1 cellular context compared by ENCODE assay signal in the genomic region with DNA sequence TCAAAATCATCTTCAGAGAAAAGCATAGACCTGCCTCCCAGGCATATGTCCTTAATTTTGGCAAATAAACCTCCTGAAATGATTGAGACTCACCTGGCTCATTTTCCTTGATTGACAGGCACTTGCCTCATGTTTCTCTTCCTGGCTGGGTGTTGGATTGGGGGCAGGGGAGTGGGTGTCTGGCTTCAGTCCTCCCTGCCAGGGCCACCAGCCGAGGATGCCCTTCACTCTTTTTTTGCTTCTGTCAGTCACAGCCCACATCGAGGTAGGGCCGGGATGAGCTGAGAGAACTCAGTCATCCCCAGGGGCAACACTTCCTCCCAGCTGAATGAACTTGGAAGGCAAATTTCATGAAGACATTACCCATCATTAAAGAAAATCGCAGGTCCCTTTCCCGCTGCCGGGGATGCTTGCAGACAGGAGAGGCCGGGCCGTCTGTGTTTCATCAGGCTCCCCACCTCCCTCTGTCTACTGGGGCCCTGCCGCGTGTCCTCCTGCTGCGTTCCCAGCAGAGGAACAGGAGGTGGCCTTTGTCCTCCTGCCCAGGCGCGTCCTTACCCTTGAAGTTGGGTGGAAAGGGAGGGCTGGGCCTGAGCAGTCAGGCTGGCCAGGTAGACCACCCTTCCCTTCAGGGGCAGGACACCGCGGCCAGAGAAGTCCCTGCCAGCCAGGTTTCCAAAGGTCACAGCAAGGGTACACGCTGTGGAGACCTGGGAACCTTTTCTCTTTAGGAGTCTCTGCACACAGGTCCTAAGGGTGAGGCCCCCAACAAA.
A peak's percentile ranks its signal among the peaks of the same experiment; 100 is the strongest.
TF ChIP-seq lines count a peak whose summit lies in the region.

No MANE protein-coding gene starts in this region.

TF ChIP-seq in HepG2, 621 proteins besides CTCF, POLR2A, EP300 and RAD21 (continued from another document and continues in another):
- TF ChIP-seq, protein P1, sequence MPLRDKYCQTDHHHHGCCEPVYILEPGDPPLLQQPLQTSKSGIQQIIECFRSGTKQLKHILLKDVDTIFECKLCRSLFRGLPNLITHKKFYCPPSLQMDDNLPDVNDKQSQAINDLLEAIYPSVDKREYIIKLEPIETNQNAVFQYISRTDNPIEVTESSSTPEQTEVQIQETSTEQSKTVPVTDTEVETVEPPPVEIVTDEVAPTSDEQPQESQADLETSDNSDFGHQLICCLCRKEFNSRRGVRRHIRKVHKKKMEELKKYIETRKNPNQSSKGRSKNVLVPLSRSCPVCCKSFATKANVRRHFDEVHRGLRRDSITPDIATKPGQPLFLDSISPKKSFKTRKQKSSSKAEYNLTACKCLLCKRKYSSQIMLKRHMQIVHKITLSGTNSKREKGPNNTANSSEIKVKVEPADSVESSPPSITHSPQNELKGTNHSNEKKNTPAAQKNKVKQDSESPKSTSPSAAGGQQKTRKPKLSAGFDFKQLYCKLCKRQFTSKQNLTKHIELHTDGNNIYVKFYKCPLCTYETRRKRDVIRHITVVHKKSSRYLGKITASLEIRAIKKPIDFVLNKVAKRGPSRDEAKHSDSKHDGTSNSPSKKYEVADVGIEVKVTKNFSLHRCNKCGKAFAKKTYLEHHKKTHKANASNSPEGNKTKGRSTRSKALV (CRISPR knock-in tag; IDR thresholded peaks at IDR 0.05), result peak; percentile 79; the same call in 1 of the 2 replicates
- TF ChIP-seq, protein P2, sequence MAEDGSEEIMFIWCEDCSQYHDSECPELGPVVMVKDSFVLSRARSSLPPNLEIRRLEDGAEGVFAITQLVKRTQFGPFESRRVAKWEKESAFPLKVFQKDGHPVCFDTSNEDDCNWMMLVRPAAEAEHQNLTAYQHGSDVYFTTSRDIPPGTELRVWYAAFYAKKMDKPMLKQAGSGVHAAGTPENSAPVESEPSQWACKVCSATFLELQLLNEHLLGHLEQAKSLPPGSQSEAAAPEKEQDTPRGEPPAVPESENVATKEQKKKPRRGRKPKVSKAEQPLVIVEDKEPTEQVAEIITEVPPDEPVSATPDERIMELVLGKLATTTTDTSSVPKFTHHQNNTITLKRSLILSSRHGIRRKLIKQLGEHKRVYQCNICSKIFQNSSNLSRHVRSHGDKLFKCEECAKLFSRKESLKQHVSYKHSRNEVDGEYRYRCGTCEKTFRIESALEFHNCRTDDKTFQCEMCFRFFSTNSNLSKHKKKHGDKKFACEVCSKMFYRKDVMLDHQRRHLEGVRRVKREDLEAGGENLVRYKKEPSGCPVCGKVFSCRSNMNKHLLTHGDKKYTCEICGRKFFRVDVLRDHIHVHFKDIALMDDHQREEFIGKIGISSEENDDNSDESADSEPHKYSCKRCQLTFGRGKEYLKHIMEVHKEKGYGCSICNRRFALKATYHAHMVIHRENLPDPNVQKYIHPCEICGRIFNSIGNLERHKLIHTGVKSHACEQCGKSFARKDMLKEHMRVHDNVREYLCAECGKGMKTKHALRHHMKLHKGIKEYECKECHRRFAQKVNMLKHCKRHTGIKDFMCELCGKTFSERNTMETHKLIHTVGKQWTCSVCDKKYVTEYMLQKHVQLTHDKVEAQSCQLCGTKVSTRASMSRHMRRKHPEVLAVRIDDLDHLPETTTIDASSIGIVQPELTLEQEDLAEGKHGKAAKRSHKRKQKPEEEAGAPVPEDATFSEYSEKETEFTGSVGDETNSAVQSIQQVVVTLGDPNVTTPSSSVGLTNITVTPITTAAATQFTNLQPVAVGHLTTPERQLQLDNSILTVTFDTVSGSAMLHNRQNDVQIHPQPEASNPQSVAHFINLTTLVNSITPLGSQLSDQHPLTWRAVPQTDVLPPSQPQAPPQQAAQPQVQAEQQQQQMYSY (CRISPR knock-in tag; IDR thresholded peaks at IDR 0.05), result no peak
- TF ChIP-seq, protein P3, sequence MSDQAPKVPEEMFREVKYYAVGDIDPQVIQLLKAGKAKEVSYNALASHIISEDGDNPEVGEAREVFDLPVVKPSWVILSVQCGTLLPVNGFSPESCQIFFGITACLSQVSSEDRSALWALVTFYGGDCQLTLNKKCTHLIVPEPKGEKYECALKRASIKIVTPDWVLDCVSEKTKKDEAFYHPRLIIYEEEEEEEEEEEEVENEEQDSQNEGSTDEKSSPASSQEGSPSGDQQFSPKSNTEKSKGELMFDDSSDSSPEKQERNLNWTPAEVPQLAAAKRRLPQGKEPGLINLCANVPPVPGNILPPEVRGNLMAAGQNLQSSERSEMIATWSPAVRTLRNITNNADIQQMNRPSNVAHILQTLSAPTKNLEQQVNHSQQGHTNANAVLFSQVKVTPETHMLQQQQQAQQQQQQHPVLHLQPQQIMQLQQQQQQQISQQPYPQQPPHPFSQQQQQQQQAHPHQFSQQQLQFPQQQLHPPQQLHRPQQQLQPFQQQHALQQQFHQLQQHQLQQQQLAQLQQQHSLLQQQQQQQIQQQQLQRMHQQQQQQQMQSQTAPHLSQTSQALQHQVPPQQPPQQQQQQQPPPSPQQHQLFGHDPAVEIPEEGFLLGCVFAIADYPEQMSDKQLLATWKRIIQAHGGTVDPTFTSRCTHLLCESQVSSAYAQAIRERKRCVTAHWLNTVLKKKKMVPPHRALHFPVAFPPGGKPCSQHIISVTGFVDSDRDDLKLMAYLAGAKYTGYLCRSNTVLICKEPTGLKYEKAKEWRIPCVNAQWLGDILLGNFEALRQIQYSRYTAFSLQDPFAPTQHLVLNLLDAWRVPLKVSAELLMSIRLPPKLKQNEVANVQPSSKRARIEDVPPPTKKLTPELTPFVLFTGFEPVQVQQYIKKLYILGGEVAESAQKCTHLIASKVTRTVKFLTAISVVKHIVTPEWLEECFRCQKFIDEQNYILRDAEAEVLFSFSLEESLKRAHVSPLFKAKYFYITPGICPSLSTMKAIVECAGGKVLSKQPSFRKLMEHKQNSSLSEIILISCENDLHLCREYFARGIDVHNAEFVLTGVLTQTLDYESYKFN (CRISPR knock-in tag; conservative IDR thresholded peaks at IDR 0.05), result peak; percentile 82
- TF ChIP-seq ZNF747 (CRISPR knock-in tag; IDR thresholded peaks at IDR 0.05; ENCODE audit: borderline replicate concordance) (no peak), RARA (CRISPR knock-in tag; IDR thresholded peaks at IDR 0.05) (peak; percentile 94), MED13 (CRISPR knock-in tag; IDR thresholded peaks at IDR 0.05) (peak; percentile 52; the same call in 1 of the 2 replicates), ATRX (CRISPR knock-in tag; IDR thresholded peaks at IDR 0.05; ENCODE audit: borderline replicate concordance) (no peak), FIP1L1 (IDR thresholded peaks at IDR 0.05; ENCODE audit: borderline replicate concordance, insufficient read depth, low read depth, low read length) (no peak), U2AF2 (IDR thresholded peaks at IDR 0.05; ENCODE audit: low read depth, low read length) (no peak), ARID2 (CRISPR knock-in tag; IDR thresholded peaks at IDR 0.05; ENCODE audit: borderline replicate concordance) (no peak), ZNF180 (CRISPR knock-in tag; IDR thresholded peaks at IDR 0.05; ENCODE audit: borderline replicate concordance, low read depth) (no peak), GPN1 (CRISPR knock-in tag; IDR thresholded peaks at IDR 0.05; ENCODE audit: borderline replicate concordance) (no peak), TSC22D2 (CRISPR knock-in tag; IDR thresholded peaks at IDR 0.05; ENCODE audit: borderline replicate concordance) (no peak), SETDB1 (CRISPR knock-in tag; IDR thresholded peaks at IDR 0.05; ENCODE audit: borderline replicate concordance) (no peak), NR1H2 (CRISPR knock-in tag; IDR thresholded peaks at IDR 0.05; ENCODE audit: borderline replicate concordance, low read depth) (no peak)
- TF ChIP-seq, protein P4, sequence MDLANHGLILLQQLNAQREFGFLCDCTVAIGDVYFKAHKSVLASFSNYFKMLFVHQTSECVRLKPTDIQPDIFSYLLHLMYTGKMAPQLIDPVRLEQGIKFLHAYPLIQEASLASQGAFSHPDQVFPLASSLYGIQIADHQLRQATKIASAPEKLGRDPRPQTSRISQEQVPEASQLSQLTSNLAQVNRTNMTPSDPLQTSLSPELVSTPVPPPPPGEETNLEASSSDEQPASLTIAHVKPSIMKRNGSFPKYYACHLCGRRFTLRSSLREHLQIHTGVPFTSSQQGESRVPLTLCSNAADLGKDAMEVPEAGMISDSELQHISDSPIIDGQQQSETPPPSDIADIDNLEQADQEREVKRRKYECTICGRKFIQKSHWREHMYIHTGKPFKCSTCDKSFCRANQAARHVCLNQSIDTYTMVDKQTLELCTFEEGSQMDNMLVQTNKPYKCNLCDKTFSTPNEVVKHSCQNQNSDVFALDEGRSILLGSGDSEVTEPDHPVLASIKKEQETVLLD (CRISPR knock-in tag; IDR thresholded peaks at IDR 0.05; ENCODE audit: low read depth), result no peak
- TF ChIP-seq, protein P5, sequence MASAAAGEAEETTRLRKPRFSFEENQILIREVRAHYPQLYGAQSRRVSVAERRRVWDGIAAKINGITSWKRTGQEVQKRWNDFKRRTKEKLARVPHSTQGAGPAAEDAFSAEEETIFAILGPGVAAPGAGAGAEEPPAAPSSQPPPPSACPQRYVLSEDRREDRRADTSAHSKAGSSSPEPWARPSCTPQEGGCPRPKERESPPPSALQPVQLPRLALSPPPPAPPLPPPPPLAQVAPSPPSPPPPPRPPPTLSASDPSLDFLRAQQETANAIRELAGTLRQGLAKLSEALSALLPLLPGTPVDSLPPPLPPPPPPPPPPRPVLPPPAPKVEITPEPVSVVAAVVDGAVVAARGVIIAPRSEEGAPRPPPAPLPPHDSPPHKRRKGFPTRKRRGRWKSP (CRISPR knock-in tag; IDR thresholded peaks at IDR 0.05), result no peak
- TF ChIP-seq, protein P6, sequence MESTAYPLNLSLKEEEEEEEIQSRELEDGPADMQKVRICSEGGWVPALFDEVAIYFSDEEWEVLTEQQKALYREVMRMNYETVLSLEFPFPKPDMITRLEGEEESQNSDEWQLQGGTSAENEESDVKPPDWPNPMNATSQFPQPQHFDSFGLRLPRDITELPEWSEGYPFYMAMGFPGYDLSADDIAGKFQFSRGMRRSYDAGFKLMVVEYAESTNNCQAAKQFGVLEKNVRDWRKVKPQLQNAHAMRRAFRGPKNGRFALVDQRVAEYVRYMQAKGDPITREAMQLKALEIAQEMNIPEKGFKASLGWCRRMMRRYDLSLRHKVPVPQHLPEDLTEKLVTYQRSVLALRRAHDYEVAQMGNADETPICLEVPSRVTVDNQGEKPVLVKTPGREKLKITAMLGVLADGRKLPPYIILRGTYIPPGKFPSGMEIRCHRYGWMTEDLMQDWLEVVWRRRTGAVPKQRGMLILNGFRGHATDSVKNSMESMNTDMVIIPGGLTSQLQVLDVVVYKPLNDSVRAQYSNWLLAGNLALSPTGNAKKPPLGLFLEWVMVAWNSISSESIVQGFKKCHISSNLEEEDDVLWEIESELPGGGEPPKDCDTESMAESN (CRISPR knock-in tag; conservative IDR thresholded peaks at IDR 0.05), result 0 out of 2 replicates have a peak, but pooled peaks have one; percentile 49
- TF ChIP-seq, protein P7, sequence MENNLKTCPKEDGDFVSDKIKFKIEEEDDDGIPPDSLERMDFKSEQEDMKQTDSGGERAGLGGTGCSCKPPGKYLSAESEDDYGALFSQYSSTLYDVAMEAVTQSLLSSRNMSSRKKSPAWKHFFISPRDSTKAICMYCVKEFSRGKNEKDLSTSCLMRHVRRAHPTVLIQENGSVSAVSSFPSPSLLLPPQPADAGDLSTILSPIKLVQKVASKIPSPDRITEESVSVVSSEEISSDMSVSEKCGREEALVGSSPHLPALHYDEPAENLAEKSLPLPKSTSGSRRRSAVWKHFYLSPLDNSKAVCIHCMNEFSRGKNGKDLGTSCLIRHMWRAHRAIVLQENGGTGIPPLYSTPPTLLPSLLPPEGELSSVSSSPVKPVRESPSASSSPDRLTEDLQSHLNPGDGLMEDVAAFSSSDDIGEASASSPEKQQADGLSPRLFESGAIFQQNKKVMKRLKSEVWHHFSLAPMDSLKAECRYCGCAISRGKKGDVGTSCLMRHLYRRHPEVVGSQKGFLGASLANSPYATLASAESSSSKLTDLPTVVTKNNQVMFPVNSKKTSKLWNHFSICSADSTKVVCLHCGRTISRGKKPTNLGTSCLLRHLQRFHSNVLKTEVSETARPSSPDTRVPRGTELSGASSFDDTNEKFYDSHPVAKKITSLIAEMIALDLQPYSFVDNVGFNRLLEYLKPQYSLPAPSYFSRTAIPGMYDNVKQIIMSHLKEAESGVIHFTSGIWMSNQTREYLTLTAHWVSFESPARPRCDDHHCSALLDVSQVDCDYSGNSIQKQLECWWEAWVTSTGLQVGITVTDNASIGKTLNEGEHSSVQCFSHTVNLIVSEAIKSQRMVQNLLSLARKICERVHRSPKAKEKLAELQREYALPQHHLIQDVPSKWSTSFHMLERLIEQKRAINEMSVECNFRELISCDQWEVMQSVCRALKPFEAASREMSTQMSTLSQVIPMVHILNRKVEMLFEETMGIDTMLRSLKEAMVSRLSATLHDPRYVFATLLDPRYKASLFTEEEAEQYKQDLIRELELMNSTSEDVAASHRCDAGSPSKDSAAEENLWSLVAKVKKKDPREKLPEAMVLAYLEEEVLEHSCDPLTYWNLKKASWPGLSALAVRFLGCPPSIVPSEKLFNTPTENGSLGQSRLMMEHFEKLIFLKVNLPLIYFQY (CRISPR knock-in tag; IDR thresholded peaks at IDR 0.05; ENCODE audit: borderline replicate concordance), result no peak
- TF ChIP-seq, protein P8, sequence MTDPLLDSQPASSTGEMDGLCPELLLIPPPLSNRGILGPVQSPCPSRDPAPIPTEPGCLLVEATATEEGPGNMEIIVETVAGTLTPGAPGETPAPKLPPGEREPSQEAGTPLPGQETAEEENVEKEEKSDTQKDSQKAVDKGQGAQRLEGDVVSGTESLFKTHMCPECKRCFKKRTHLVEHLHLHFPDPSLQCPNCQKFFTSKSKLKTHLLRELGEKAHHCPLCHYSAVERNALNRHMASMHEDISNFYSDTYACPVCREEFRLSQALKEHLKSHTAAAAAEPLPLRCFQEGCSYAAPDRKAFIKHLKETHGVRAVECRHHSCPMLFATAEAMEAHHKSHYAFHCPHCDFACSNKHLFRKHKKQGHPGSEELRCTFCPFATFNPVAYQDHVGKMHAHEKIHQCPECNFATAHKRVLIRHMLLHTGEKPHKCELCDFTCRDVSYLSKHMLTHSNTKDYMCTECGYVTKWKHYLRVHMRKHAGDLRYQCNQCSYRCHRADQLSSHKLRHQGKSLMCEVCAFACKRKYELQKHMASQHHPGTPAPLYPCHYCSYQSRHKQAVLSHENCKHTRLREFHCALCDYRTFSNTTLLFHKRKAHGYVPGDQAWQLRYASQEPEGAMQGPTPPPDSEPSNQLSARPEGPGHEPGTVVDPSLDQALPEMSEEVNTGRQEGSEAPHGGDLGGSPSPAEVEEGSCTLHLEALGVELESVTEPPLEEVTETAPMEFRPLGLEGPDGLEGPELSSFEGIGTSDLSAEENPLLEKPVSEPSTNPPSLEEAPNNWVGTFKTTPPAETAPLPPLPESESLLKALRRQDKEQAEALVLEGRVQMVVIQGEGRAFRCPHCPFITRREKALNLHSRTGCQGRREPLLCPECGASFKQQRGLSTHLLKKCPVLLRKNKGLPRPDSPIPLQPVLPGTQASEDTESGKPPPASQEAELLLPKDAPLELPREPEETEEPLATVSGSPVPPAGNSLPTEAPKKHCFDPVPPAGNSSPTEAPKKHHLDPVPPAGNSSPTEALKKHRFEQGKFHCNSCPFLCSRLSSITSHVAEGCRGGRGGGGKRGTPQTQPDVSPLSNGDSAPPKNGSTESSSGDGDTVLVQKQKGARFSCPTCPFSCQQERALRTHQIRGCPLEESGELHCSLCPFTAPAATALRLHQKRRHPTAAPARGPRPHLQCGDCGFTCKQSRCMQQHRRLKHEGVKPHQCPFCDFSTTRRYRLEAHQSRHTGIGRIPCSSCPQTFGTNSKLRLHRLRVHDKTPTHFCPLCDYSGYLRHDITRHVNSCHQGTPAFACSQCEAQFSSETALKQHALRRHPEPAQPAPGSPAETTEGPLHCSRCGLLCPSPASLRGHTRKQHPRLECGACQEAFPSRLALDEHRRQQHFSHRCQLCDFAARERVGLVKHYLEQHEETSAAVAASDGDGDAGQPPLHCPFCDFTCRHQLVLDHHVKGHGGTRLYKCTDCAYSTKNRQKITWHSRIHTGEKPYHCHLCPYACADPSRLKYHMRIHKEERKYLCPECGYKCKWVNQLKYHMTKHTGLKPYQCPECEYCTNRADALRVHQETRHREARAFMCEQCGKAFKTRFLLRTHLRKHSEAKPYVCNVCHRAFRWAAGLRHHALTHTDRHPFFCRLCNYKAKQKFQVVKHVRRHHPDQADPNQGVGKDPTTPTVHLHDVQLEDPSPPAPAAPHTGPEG (CRISPR knock-in tag; IDR thresholded peaks at IDR 0.05), result no peak
- TF ChIP-seq, protein P9, sequence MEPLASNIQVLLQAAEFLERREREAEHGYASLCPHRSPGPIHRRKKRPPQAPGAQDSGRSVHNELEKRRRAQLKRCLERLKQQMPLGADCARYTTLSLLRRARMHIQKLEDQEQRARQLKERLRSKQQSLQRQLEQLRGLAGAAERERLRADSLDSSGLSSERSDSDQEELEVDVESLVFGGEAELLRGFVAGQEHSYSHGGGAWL (CRISPR knock-in tag; IDR thresholded peaks at IDR 0.05), result no peak
